In the genomic region with DNA sequence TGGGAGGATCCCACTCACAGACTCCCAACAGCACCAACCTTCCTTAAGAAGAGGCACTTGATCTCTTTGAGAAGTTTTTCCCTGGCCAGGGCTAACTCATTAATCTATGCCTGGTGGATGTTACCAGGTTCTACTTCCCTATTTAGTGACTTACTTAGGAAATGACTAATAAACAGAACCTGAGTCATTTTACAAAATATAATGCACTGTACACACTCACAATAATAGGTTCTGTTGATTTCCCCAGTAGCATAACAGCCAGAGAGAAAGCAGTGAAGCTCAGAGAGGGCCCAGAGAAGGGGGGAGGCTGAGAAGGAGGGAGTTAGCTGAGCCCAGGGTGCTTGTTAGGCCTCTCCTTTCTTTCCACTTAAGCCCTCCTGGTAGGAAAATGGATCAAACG, we compare ENCODE assay signal across 8 cellular contexts. TPM values are rescaled to one million over a fixed set of nuclear protein-coding genes. Genes with fewer than 3 reads are reported as not detected.
A peak's percentile ranks its signal among the peaks of the same experiment; 100 is the strongest.
DNase-seq lines count a peak whose midpoint lies in the region; ATAC-seq and TF ChIP-seq lines count a peak whose summit lies in the region.

No MANE protein-coding gene starts in this region.

- peak; percentile 94 for ATAC-seq in GM18909 (IDR thresholded peaks at IDR 0.05; ENCODE audit: poor library complexity, unreplicated experiment)
- ATAC-seq in HG03095 (IDR thresholded peaks at IDR 0.05; ENCODE audit: unreplicated experiment): peak; percentile 92

- 29% methylated on average over 1 of the region's 1 CpG for WGBS in SK-N-SH (ENCODE audit: low lambda C conversion rate)

- TF ChIP-seq RAD21 in SK-N-SH (IDR thresholded peaks at IDR 0.05; ENCODE audit: low read length): no peak

- POLR2A ChIA-PET in SK-N-SH (lab: Yijun Ruan, JAX): no interaction called here

- no peak for TF ChIP-seq CTCF in SK-N-SH (IDR thresholded peaks at IDR 0.05)

- H3K36me3 ChIP-seq in ACC112 (ENCODE audit: insufficient read depth, low read length) (no peaks in the 10 kb centered on the region), SK-N-SH (replicated peaks in 1 of 2; ENCODE audit: control insufficient read depth in 1 of 2, insufficient read depth in 2 of 2, low read length in 1 of 2) (no peaks in the 10 kb centered on the region)

- peaks cover 20% of the 10 kb centered on the region for H3F3A ChIP-seq in SK-N-SH (replicated peaks; ENCODE audit: insufficient read depth)

- H2AFZ ChIP-seq in ACC112 (ENCODE audit: low read length, unreplicated experiment): no peak overlapping the region
- no peak overlapping the region; the same call in 1 of the 2 replicates for H2AFZ ChIP-seq in SK-N-SH (ENCODE audit: low read depth)

- H3K27me3 ChIP-seq in ACC112 (ENCODE audit: insufficient read depth, low read length): no peaks in the 10 kb centered on the region
- H3K27me3 ChIP-seq in SK-N-SH (ENCODE audit: insufficient read depth): no peaks in the 10 kb centered on the region

- H3K9me3 ChIP-seq in SK-N-SH: no peaks in the 10 kb centered on the region

- H3K4me1 ChIP-seq in ACC112 (ENCODE audit: control insufficient read depth, insufficient read depth, low read length, unreplicated experiment) (peaks cover 17% of the 10 kb centered on the region), SK-N-SH (ENCODE audit: control insufficient read depth in 1 of 2, insufficient read depth in 2 of 2, low read depth in 1 of 2, low read length in 1 of 2) (peaks cover 7 to 13% of the 10 kb centered on the region in 2 experiments)

- H3K4me3 ChIP-seq in ACC112 (ENCODE audit: low read depth, low read length) (no peak overlapping the region), SK-N-SH (ENCODE audit: low read depth in 2 of 2, low read length in 1 of 2) (no peak overlapping the region)

- CTCF ChIA-PET in SK-N-SH (lab: Yijun Ruan, JAX): no interaction called here

- H3K4me2 ChIP-seq in SK-N-SH: peak overlapping the region; percentile 57; the same call in 1 of the 2 replicates

- H3K27ac ChIP-seq in ACC112 (ENCODE audit: low read depth, low read length): peak overlapping the region; percentile 53
- H3K27ac ChIP-seq in SK-N-SH (ENCODE audit: low read depth in 2 of 2, low read length in 1 of 2): peak overlapping the region in 1 of 2 experiments; percentile 82; a peak in 3 of 4 replicates

- H3K9ac ChIP-seq in SK-N-SH: peak overlapping the region; percentile 43; the same call in 1 of the 2 replicates

- peak in 1 of 2 experiments; percentile 42; a peak in 1 of 4 replicates for TF ChIP-seq EP300 in SK-N-SH (IDR thresholded peaks at IDR 0.05; ENCODE audit: borderline replicate concordance in 1 of 2, low read depth in 1 of 2, low read length in 1 of 2)

- DNase-seq in SK-N-SH: no peak
- no peak for DNase-seq in NCI-H1694 treated with DMSO at 0.1 percent for 48 hours (lab: John Stamatoyannopoulos, UW)
- DNase-seq in nucleus accumbens (lab: John Stamatoyannopoulos, UW): no peak
- DNase-seq in HuH-7 (ENCODE audit: low spot score): no peak
- DNase-seq in LoVo (ENCODE audit: low spot score): no peak

- H3K79me2 ChIP-seq in ACC112 (ENCODE audit: control insufficient read depth, insufficient read depth, low read length, unreplicated experiment) (peaks cover 5% of the 10 kb centered on the region), SK-N-SH (ENCODE audit: insufficient read depth) (peaks cover 90% of the 10 kb centered on the region)

- H3K9me2 ChIP-seq in SK-N-SH: no peaks in the 10 kb centered on the region

- no peaks in the 10 kb centered on the region for H4K20me1 ChIP-seq in SK-N-SH (ENCODE audit: insufficient read depth)

TF ChIP-seq in SK-N-SH, 30 proteins besides CTCF, POLR2A, EP300 and RAD21:
- TF ChIP-seq YY1 (IDR thresholded peaks at IDR 0.05; ENCODE audit: low read depth): no peak
- 0 out of 2 replicates have a peak, but pooled peaks have one; percentile 12 for TF ChIP-seq MEF2A (IDR thresholded peaks at IDR 0.05; ENCODE audit: borderline replicate concordance, low read depth)
- TF ChIP-seq, protein P1, sequence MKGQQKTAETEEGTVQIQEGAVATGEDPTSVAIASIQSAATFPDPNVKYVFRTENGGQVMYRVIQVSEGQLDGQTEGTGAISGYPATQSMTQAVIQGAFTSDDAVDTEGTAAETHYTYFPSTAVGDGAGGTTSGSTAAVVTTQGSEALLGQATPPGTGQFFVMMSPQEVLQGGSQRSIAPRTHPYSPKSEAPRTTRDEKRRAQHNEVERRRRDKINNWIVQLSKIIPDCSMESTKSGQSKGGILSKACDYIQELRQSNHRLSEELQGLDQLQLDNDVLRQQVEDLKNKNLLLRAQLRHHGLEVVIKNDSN (IDR thresholded peaks at IDR 0.05; ENCODE audit: borderline replicate concordance, low read depth): no peak
- TF ChIP-seq FOSL2 (IDR thresholded peaks at IDR 0.05; ENCODE audit: borderline replicate concordance, low read depth): peak; percentile 57; the same call in 1 of the 2 replicates
- TF ChIP-seq RCOR1 (IDR thresholded peaks at IDR 0.05; ENCODE audit: low read length): no peak
- TF ChIP-seq, protein P2, sequence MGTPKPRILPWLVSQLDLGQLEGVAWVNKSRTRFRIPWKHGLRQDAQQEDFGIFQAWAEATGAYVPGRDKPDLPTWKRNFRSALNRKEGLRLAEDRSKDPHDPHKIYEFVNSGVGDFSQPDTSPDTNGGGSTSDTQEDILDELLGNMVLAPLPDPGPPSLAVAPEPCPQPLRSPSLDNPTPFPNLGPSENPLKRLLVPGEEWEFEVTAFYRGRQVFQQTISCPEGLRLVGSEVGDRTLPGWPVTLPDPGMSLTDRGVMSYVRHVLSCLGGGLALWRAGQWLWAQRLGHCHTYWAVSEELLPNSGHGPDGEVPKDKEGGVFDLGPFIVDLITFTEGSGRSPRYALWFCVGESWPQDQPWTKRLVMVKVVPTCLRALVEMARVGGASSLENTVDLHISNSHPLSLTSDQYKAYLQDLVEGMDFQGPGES (IDR thresholded peaks at IDR 0.05; ENCODE audit: low read depth, low read length): no peak
- no peak for TF ChIP-seq TAF1 (IDR thresholded peaks at IDR 0.05; ENCODE audit: borderline replicate concordance, low read depth, low read length)
- TF ChIP-seq, protein P3, sequence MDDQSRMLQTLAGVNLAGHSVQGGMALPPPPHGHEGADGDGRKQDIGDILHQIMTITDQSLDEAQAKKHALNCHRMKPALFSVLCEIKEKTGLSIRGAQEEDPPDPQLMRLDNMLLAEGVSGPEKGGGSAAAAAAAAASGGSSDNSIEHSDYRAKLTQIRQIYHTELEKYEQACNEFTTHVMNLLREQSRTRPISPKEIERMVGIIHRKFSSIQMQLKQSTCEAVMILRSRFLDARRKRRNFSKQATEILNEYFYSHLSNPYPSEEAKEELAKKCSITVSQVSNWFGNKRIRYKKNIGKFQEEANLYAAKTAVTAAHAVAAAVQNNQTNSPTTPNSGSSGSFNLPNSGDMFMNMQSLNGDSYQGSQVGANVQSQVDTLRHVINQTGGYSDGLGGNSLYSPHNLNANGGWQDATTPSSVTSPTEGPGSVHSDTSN (IDR thresholded peaks at IDR 0.05): peak; percentile 74
- TF ChIP-seq, protein P4, sequence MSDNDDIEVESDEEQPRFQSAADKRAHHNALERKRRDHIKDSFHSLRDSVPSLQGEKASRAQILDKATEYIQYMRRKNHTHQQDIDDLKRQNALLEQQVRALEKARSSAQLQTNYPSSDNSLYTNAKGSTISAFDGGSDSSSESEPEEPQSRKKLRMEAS (IDR thresholded peaks at IDR 0.05; ENCODE audit: low read depth): 0 out of 2 replicates have a peak, but pooled peaks have one; percentile 28
- TF ChIP-seq TEAD4 (IDR thresholded peaks at IDR 0.05; ENCODE audit: borderline replicate concordance, insufficient read depth): no peak
- TF ChIP-seq RXRA (IDR thresholded peaks at IDR 0.05; ENCODE audit: borderline replicate concordance, low read depth): 0 out of 2 replicates have a peak, but pooled peaks have one; percentile 24
- no peak for TF ChIP-seq MXI1 (IDR thresholded peaks at IDR 0.05; ENCODE audit: low read depth, low read length)
- no peak for TF ChIP-seq NFIC (IDR thresholded peaks at IDR 0.05; ENCODE audit: borderline replicate concordance)
- no peak for TF ChIP-seq FOXJ3 (CRISPR knock-in tag; IDR thresholded peaks at IDR 0.05)
- TF ChIP-seq GABPA (IDR thresholded peaks at IDR 0.05; ENCODE audit: low read depth): no peak
- TF ChIP-seq, protein P5, sequence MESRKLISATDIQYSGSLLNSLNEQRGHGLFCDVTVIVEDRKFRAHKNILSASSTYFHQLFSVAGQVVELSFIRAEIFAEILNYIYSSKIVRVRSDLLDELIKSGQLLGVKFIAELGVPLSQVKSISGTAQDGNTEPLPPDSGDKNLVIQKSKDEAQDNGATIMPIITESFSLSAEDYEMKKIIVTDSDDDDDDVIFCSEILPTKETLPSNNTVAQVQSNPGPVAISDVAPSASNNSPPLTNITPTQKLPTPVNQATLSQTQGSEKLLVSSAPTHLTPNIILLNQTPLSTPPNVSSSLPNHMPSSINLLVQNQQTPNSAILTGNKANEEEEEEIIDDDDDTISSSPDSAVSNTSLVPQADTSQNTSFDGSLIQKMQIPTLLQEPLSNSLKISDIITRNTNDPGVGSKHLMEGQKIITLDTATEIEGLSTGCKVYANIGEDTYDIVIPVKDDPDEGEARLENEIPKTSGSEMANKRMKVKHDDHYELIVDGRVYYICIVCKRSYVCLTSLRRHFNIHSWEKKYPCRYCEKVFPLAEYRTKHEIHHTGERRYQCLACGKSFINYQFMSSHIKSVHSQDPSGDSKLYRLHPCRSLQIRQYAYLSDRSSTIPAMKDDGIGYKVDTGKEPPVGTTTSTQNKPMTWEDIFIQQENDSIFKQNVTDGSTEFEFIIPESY (IDR thresholded peaks at IDR 0.05; ENCODE audit: borderline replicate concordance, low read depth): no peak
- TF ChIP-seq ELF1 (IDR thresholded peaks at IDR 0.05): peak; percentile 35; the same call in 1 of the 2 replicates
- peak; percentile 64 for TF ChIP-seq JUND (IDR thresholded peaks at IDR 0.05)
- TF ChIP-seq POLR2AphosphoS5 (IDR thresholded peaks at IDR 0.05; ENCODE audit: low read depth, low read length): 0 out of 2 replicates have a peak, but pooled peaks have one; percentile 15
- no peak for TF ChIP-seq RFX5 (IDR thresholded peaks at IDR 0.05; ENCODE audit: low read length)
- no peak for TF ChIP-seq SIN3A (IDR thresholded peaks at IDR 0.05; ENCODE audit: borderline replicate concordance, low read depth, low read length)
- peak; percentile 57 for TF ChIP-seq TCF12 (IDR thresholded peaks at IDR 0.05)

RNA-seq across cellular contexts. Expression of a gene that starts 27.1 kb away (rescaled TPM):
- polyA plus RNA-seq in SK-N-SH (2012; rRNA removed): 0.89 and 1.3 TPM in 2 replicates
- 1.3 and 1.9 TPM in 2 replicates for polyA plus RNA-seq in SK-N-SH (2012; cell fraction: cytosol; rRNA removed)
- polyA plus RNA-seq in SK-N-SH (2012; cell fraction: nucleus; rRNA removed): 1.7 and 2.0 TPM in 2 replicates
